In the genomic region with DNA sequence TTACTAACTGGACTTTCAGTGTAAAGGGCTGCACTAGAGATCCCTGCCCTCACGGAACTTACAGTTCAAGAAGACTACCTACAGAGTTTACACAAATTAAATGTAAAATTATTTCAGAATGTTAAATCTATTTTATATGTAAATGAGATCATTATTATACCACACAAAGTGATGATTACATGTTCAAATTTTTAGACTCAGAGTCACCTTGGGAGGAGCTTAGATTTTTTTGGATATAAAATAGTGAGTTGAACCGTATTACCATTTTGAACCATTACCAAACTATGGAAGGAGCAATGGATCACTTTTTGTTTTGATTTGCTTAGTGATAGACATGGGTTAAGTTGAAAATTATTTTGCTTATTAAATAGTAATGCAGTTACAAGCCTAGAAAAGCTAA, we compare ENCODE assay signal across 8 cellular contexts. TPM values are rescaled to one million over a fixed set of nuclear protein-coding genes. Genes with fewer than 3 reads are reported as not detected.
DNase-seq lines count a peak whose midpoint lies in the region; ATAC-seq and TF ChIP-seq lines count a peak whose summit lies in the region.

No MANE protein-coding gene starts in this region.

- TF ChIP-seq EP300 in suprapubic skin (IDR thresholded peaks at IDR 0.05) = no peak

- peak overlapping the region; percentile 99 for H3K9ac ChIP-seq in iPS-18a (ENCODE audit: low read length)

- no peak for ATAC-seq in activated T-cell treated with anti-CD3 and anti-CD28 coated beads, Interleukin-2, amount 50 U/mL, for 4 hours
- ATAC-seq in GM18867 (IDR thresholded peaks at IDR 0.05; ENCODE audit: unreplicated experiment) = no peak

- DNase-seq in activated T-cell treated with anti-CD3 and anti-CD28 coated beads, Interleukin-2, amount 50 U/mL, for 4 hours = no peak
- DNase-seq in activated T-cell treated with anti-CD3 and anti-CD28 coated beads for 4 hours (no peak), suprapubic skin (ENCODE audit: low spot score in 2 of 2) (no peak), substantia nigra (lab: John Stamatoyannopoulos, UW) (no peak), cerebellar cortex (ENCODE audit: low spot score) (no peak)
- no peak for DNase-seq in activated T-helper 2 cell treated with anti-CD3 and anti-CD28 coated beads, Interferon-gamma antibody, Interleukin-2, Interleukin-4, amounts not matched to agents 10 μg/mL and 5 μg/mL and 100 μg/mL, durations not matched to agents 14 hours and 24 hours and 36 hours (ENCODE audit: low spot score)

- H3K4me1 ChIP-seq in iPS-18a (ENCODE audit: control insufficient read depth, low read depth, low read length) (peaks cover 16% of the 10 kb centered on the region), suprapubic skin (peaks cover 29% of the 10 kb centered on the region)

- H3K27me3 Mint-ChIP-seq in activated T-cell treated with anti-CD3 and anti-CD28 coated beads, Interleukin-2, amount 50 U/mL, for 4 hours (ENCODE audit: low read depth) = no peaks in the 10 kb centered on the region
- no peaks in the 10 kb centered on the region for H3K27me3 Mint-ChIP-seq in activated T-helper 2 cell treated with anti-CD3 and anti-CD28 coated beads, Interferon-gamma antibody, Interleukin-2, Interleukin-4, amounts not matched to agents 10 μg/mL and 5 μg/mL and 100 μg/mL, durations not matched to agents 14 hours and 24 hours and 36 hours (ENCODE audit: low read depth)

- no peaks in the 10 kb centered on the region for H3K9me3 Mint-ChIP-seq in activated T-cell treated with anti-CD3 and anti-CD28 coated beads, Interleukin-2, amount 50 U/mL, for 4 hours
- H3K9me3 Mint-ChIP-seq in activated T-helper 2 cell treated with anti-CD3 and anti-CD28 coated beads, Interferon-gamma antibody, Interleukin-2, Interleukin-4, amounts not matched to agents 10 μg/mL and 5 μg/mL and 100 μg/mL, durations not matched to agents 14 hours and 24 hours and 36 hours = no peaks in the 10 kb centered on the region

- H3K27ac ChIP-seq in iPS-18a (ENCODE audit: low read length) = no peak overlapping the region
- no peak overlapping the region for H3K27ac ChIP-seq in suprapubic skin
- H3K27ac ChIP-seq in substantia nigra (ENCODE audit: low read depth, low read length, poor library complexity, severe bottlenecking) = no peak overlapping the region

- H3K9me3 ChIP-seq in iPS-18a (ENCODE audit: control insufficient read depth, low read depth, low read length) (no peaks in the 10 kb centered on the region), suprapubic skin (no peaks in the 10 kb centered on the region)

- H3K27me3 ChIP-seq in iPS-18a (ENCODE audit: control insufficient read depth, insufficient read depth, low read length) (no peaks in the 10 kb centered on the region), suprapubic skin (no peaks in the 10 kb centered on the region)

- H3K27ac Mint-ChIP-seq in activated T-helper 2 cell treated with anti-CD3 and anti-CD28 coated beads, Interferon-gamma antibody, Interleukin-2, Interleukin-4, amounts not matched to agents 10 μg/mL and 5 μg/mL and 100 μg/mL, durations not matched to agents 14 hours and 24 hours and 36 hours = no peak overlapping the region

- peak overlapping the region; percentile 96 for H3K4me3 Mint-ChIP-seq in activated T-cell treated with anti-CD3 and anti-CD28 coated beads, Interleukin-2, amount 50 U/mL, for 4 hours
- peak overlapping the region; percentile 93 for H3K4me3 Mint-ChIP-seq in activated T-helper 2 cell treated with anti-CD3 and anti-CD28 coated beads, Interferon-gamma antibody, Interleukin-2, Interleukin-4, amounts not matched to agents 10 μg/mL and 5 μg/mL and 100 μg/mL, durations not matched to agents 14 hours and 24 hours and 36 hours (ENCODE audit: low read depth)

- H3K36me3 ChIP-seq in iPS-18a (ENCODE audit: control insufficient read depth, low read depth, low read length) (peaks cover 14% of the 10 kb centered on the region), suprapubic skin (no peaks in the 10 kb centered on the region)

- 56% methylated on average over 2 of the region's 2 CpGs for WGBS in suprapubic skin

- no peak for TF ChIP-seq POLR2A in suprapubic skin (IDR thresholded peaks at IDR 0.05)

- peaks cover 28% of the 10 kb centered on the region for H3K4me1 Mint-ChIP-seq in activated T-cell treated with anti-CD3 and anti-CD28 coated beads, Interleukin-2, amount 50 U/mL, for 4 hours (ENCODE audit: low read depth)
- peaks cover 21% of the 10 kb centered on the region for H3K4me1 Mint-ChIP-seq in activated T-helper 2 cell treated with anti-CD3 and anti-CD28 coated beads, Interferon-gamma antibody, Interleukin-2, Interleukin-4, amounts not matched to agents 10 μg/mL and 5 μg/mL and 100 μg/mL, durations not matched to agents 14 hours and 24 hours and 36 hours (ENCODE audit: low read depth)

- intact Hi-C loops in activated T-helper 2 cell treated with anti-CD3 and anti-CD28 coated beads, Interferon-gamma antibody, Interleukin-2, Interleukin-4, amounts not matched to agents 10 μg/mL and 5 μg/mL and 100 μg/mL, durations not matched to agents 14 hours and 24 hours and 36 hours (cut with micrococcal nuclease) = no loop called here

- peaks cover 13% of the 10 kb centered on the region for H3K36me3 Mint-ChIP-seq in activated T-cell treated with anti-CD3 and anti-CD28 coated beads, Interleukin-2, amount 50 U/mL, for 4 hours (ENCODE audit: insufficient read depth)
- peaks cover 32% of the 10 kb centered on the region for H3K36me3 Mint-ChIP-seq in activated T-helper 2 cell treated with anti-CD3 and anti-CD28 coated beads, Interferon-gamma antibody, Interleukin-2, Interleukin-4, amounts not matched to agents 10 μg/mL and 5 μg/mL and 100 μg/mL, durations not matched to agents 14 hours and 24 hours and 36 hours (ENCODE audit: low read depth)

- TF ChIP-seq CTCF in suprapubic skin (IDR thresholded peaks at IDR 0.05) = no peak

- H3K4me3 ChIP-seq in iPS-18a (ENCODE audit: low read length) = peak overlapping the region; percentile 87
- H3K4me3 ChIP-seq in suprapubic skin = peak overlapping the region; percentile 78

RNA-seq across cellular contexts. Expression of gene IPO7, which starts 1.6 kb away (rescaled TPM):
- total RNA-seq in activated T-cell treated with anti-CD3 and anti-CD28 coated beads, Interleukin-2, amount 50 U/mL, for 4 hours = 100 to 1,000 TPM; 170 to 189 (median 175) TPM
- total RNA-seq in activated T-helper 2 cell treated with anti-CD3 and anti-CD28 coated beads, Interferon-gamma antibody, Interleukin-2, Interleukin-4, amounts not matched to agents 10 μg/mL and 5 μg/mL and 100 μg/mL, durations not matched to agents 14 hours and 24 hours and 36 hours = 143 and 155 TPM in 2 replicates
- total RNA-seq in suprapubic skin = 100 to 1,000 TPM in 1 of 4 donors, 10 to 100 TPM in 3; 68.6 to 123 (median 82.8) TPM
